1 cellular context compared by ENCODE assay signal in genomic region chr7:55498142-55498541, GRCh38.
TF ChIP-seq lines count a peak whose summit lies in the region.

No MANE protein-coding gene starts in this region.

TF ChIP-seq in HepG2, 621 proteins besides CTCF, POLR2A, EP300 and RAD21 (continued from another document):
- TF ChIP-seq RXRA (CRISPR knock-in tag; IDR thresholded peaks at IDR 0.05) (no peak), ZNF207 (IDR thresholded peaks at IDR 0.05; ENCODE audit: borderline replicate concordance) (no peak), ZMYM3 (CRISPR knock-in tag; IDR thresholded peaks at IDR 0.05) (no peak), ZNF3 (CRISPR knock-in tag; IDR thresholded peaks at IDR 0.05) (no peak), ZNF639 (CRISPR knock-in tag; conservative IDR thresholded peaks at IDR 0.05) (no peak), ZNF205 (CRISPR knock-in tag; IDR thresholded peaks at IDR 0.05) (no peak), ZBTB42 (CRISPR knock-in tag; IDR thresholded peaks at IDR 0.05) (no peak), HCFC1 (IDR thresholded peaks at IDR 0.05; ENCODE audit: low read depth, low read length) (no peak), ZNF282 (IDR thresholded peaks at IDR 0.05; ENCODE audit: partially characterized antibody) (no peak), YY1 (IDR thresholded peaks at IDR 0.05; ENCODE audit: insufficient read depth, insufficient replicate concordance, low read depth, low read length) (no peak), CHD2 (IDR thresholded peaks at IDR 0.05; ENCODE audit: low read depth, low read length) (no peak)
